In the genomic region with DNA sequence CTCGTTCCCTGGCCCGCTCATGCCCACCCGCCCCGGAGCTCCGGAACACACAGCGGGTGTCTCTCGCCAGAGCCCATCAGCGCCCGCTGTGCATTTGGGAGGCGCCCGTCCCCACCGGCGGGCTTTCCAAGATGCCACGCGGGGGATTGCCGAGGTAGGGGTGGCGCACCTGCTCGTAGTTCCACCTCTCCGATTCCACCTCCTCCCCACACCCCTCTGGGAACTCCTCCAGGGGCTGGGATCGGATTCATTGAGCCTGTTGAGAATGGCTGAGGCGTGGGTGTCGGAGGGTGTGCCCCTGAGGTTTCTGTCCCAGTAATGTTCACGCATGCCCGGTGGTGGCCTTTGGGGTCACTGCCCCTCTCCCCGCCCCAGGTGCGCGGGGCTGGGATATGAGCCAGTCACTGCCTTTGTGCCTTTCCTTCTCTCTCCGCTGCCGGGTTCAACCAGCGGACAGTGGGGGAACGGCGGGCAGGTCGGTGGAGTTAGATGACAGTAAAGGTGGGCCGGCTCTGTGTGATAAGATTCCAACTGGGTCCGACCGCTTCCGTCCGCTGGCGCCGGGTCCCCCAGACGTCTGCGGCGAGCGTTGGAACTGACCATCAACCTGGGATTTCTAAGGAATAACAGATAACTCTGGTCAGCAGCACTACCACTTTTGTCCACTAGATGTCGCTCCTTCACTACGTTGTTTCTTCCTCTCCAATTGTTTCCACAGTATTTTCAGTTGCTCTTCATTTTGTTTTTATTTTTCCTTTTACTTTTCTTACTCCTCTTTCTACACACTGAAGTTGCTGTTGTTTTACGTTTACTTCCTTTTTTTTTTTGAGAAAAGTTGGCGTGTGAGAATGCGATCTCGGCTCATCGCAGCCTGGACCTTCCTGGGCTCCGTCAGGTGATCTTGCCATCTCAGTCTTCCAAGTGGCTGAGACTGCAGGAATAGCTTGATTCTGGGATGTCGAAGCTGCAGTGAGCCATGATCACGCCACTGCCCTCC, we compare ENCODE assay signal across 8 cellular contexts.
DNase-seq lines count a peak whose midpoint lies in the region; ATAC-seq and TF ChIP-seq lines count a peak whose summit lies in the region.

No MANE protein-coding gene starts in this region.

- ATAC-seq in HG02938 (IDR thresholded peaks at IDR 0.05; ENCODE audit: unreplicated experiment) (peak; percentile 68), lung (ENCODE audit: insufficient read depth, low FRiP score) (peak; percentile 91)

- TF ChIP-seq CTCF in lung (IDR thresholded peaks at IDR 0.05; ENCODE audit: control extremely low read depth, extremely low read depth): peak; percentile 85

- no peak overlapping the region for H3K27ac ChIP-seq in duodenal mucosa (ENCODE audit: low read depth, low read length)
- H3K27ac ChIP-seq in lung (ENCODE audit: low read depth in 1 of 2, low read length in 1 of 2): no peak overlapping the region

- DNase-seq in NOMO-1 treated with DMSO at 0.1 percent for 48 hours (lab: John Stamatoyannopoulos, UW; ENCODE audit: unreplicated experiment) (peak; percentile 54), NOMO-1 treated with dmso at 0.1 percent for 144 hours (lab: John Stamatoyannopoulos, UW; ENCODE audit: unreplicated experiment) (no peak), NCI-H2227 treated with DMSO at 0.1 percent for 48 hours (lab: John Stamatoyannopoulos, UW) (peak; percentile 44), lung (ENCODE audit: low spot score) (peak; percentile 75)
- DNase-seq in activated CD4-positive, alpha-beta T cell treated with anti-CD3 and anti-CD28 coated beads, Interleukin-2, amount 50 U/mL, for 1 hour: peak; percentile 58
- peak; percentile 40 to 55 (median 46) for DNase-seq in stimulated activated CD4-positive, alpha-beta T cell treated with anti-CD3 and anti-CD28 coated beads, TNF-alpha, amount 100 ng/mL, for 24 hours (ENCODE audit: low read depth in 3 of 3)

- H3K36me3 ChIP-seq in duodenal mucosa (ENCODE audit: control insufficient read depth in 1 of 2, insufficient read depth in 2 of 2, low read length in 2 of 2): no peaks in the 10 kb centered on the region
- no peaks in the 10 kb centered on the region for H3K36me3 ChIP-seq in lung (ENCODE audit: control insufficient read depth in 2 of 2, insufficient read depth in 2 of 2, low read length in 2 of 2)

- H3K4me1 ChIP-seq in duodenal mucosa (ENCODE audit: control insufficient read depth in 1 of 2, insufficient read depth in 2 of 2, low read length in 2 of 2): peaks cover 0 to 9% of the 10 kb centered on the region in 2 donors
- H3K4me1 ChIP-seq in lung (ENCODE audit: control insufficient read depth in 2 of 2, insufficient read depth in 2 of 2, low read length in 2 of 2): no peaks in the 10 kb centered on the region

- 7 to 14% methylated on average over 54 of the region's 54 CpGs for WGBS in lung, 2 donors

- H3K9ac ChIP-seq in duodenal mucosa (ENCODE audit: low read depth in 1 of 2, low read length in 2 of 2): peak overlapping the region in 1 of 2 donors; percentile 35

- H3K4me3 ChIP-seq in duodenal mucosa (ENCODE audit: low read depth in 1 of 2, low read length in 2 of 2): peak overlapping the region; percentile 48 to 55
- H3K4me3 ChIP-seq in lung: peak overlapping the region; percentile 35

- H3K27me3 ChIP-seq in duodenal mucosa (ENCODE audit: control insufficient read depth in 1 of 2, insufficient read depth in 2 of 2, low read length in 2 of 2) (peaks cover 0 to 2% of the 10 kb centered on the region in 2 donors), lung (ENCODE audit: control insufficient read depth, insufficient read depth) (no peaks in the 10 kb centered on the region)

- H3K9me3 ChIP-seq in duodenal mucosa (ENCODE audit: control insufficient read depth in 1 of 2, low read length in 2 of 2): no peaks in the 10 kb centered on the region
- no peaks in the 10 kb centered on the region for H3K9me3 ChIP-seq in lung (ENCODE audit: control insufficient read depth in 2 of 2, insufficient read depth in 1 of 2, low read length in 1 of 2)
